In genomic region chr7:111370002-111370401, GRCh38 we compare ENCODE assay signal across 17 cellular contexts.
"Had no signal": no experiment of that assay in that cellular context is flagged by ENCODE, and none has a peak within 500 bp of the region (broad histone marks: within the 10 kb centered on the region; RNA-seq: fewer than 3 reads in every experiment).

No MANE protein-coding gene starts in this region.

- H3K4me3 ChIP-seq: esophagus muscularis mucosa, right lobe of liver, thoracic aorta, uterus had no signal

- H3K27me3 ChIP-seq: esophagus muscularis mucosa, neutrophil, right lobe of liver, uterus had no signal

- ATAC-seq: activated CD8-positive, alpha-beta memory T cell treated with anti-CD3 and anti-CD28 coated beads, Interleukin-2, amount 10 ng/mL, durations not matched to agents 7 days and 5 days; activated CD8-positive, alpha-beta T cell treated with anti-CD3 and anti-CD28 coated beads, Interleukin-2, amount 10 ng/mL, durations not matched to agents 7 days and 5 days; activated naive CD8-positive, alpha-beta T cell treated with anti-CD3 and anti-CD28 coated beads, Interleukin-2, amount 50 U/mL, for 24 hours; left ventricle myocardium superior; right lobe of liver had no signal

- H3K36me3 ChIP-seq: esophagus muscularis mucosa, neutrophil, right lobe of liver, thoracic aorta, uterus had no signal

- H3K4me1 ChIP-seq: esophagus muscularis mucosa, right lobe of liver, uterus had no signal

- DNase-seq: activated B cell treated with CpG ODN at 0.5 μM for 24 hours; activated CD8-positive, alpha-beta memory T cell treated with anti-CD3 and anti-CD28 coated beads, Interleukin-2, amount 10 ng/mL, durations not matched to agents 7 days and 5 days; activated CD8-positive, alpha-beta T cell treated with anti-CD3 and anti-CD28 coated beads, Interleukin-2, amount 10 ng/mL, durations not matched to agents 7 days and 5 days; activated naive CD8-positive, alpha-beta T cell treated with anti-CD3 and anti-CD28 coated beads, Interleukin-2, amount 50 U/mL, for 24 hours; activated T-cell treated with anti-CD3 and anti-CD28 coated beads, Interleukin-2, amount 50 U/mL, for 48 hours; amygdala; endodermal cell; foreskin melanocyte; left ventricle myocardium superior; naive B cell; nephron progenitor cell; right lobe of liver; stimulated activated CD4-positive, alpha-beta T cell treated with anti-CD3 and anti-CD28 coated beads, Interleukin-2, amount 100 ng/mL, for 48 hours; uterus had no signal

- H3K9me3 ChIP-seq: esophagus muscularis mucosa, neutrophil, right lobe of liver, thoracic aorta, uterus had no signal

- H3K27ac ChIP-seq: esophagus muscularis mucosa, neutrophil, right lobe of liver, thoracic aorta, uterus had no signal
